Comparison of ENCODE assay signal across 20 cellular contexts in the genomic region with DNA sequence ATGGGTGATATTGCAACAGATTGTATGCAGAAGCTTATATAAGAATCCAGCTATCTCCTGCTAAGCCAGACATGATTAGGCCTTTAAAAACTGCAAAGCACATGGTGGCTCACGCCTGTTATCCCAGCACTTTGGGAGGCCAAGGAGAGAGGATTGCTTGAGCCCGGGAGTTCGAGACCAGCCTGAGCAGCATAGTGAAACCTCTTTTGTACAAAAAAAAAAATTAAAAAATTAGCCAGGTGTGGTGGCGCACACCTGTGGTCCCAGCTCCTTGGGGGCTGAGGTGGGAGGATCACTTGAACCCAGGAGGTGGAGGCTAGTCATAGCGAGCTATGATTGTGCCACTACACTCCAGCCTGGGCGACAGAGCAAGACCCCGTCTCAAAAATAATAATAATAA.
DNase-seq lines count a peak whose midpoint lies in the region; ATAC-seq and TF ChIP-seq lines count a peak whose summit lies in the region.
"Had no signal": no experiment of that assay in that cellular context is flagged by ENCODE, and none has a peak within 500 bp of the region (broad histone marks: within the 10 kb centered on the region; RNA-seq: fewer than 3 reads in every experiment).

No MANE protein-coding gene starts in this region.

- H3K9me3 ChIP-seq in GM23248 (ENCODE audit: low read depth) (no peaks in the 10 kb centered on the region), stomach smooth muscle (ENCODE audit: control insufficient read depth in 2 of 2, low read length in 2 of 2) (no peaks in the 10 kb centered on the region)
- H3K9me3 ChIP-seq: breast epithelium, MG63, prostate gland, SJSA1 had no signal

- no peak for TF ChIP-seq CTCF in mesothelial cell of epicardium (IDR thresholded peaks at IDR 0.05; ENCODE audit: unreplicated experiment)

- no peak overlapping the region for H3K27ac Mint-ChIP-seq in mesothelial cell of epicardium
- H3K27ac Mint-ChIP-seq: activated CD4-positive, alpha-beta T cell treated with anti-CD3 and anti-CD28 coated beads for 36 hours; activated naive CD4-positive, alpha-beta T cell treated with anti-CD3 and anti-CD28 coated beads, Interleukin-2, amount 10 ng/mL, durations not matched to agents 7 days and 5 days; CD4-positive, alpha-beta memory T cell; stimulated activated effector memory CD8-positive, alpha-beta T cell treated with anti-CD3 and anti-CD28 coated beads, Interleukin-12 subunit alpha, Interleukin-12 subunit beta, amount 100 ng/mL, for 72 hours had no signal

- H3K27me3 ChIP-seq in GM23248 (replicated peaks; ENCODE audit: insufficient read depth) (no peaks in the 10 kb centered on the region), stomach smooth muscle (ENCODE audit: control insufficient read depth in 1 of 2, insufficient read depth in 2 of 2, low read length in 2 of 2) (no peaks in the 10 kb centered on the region)
- H3K27me3 ChIP-seq: breast epithelium, MG63, SJSA1 had no signal

- H3K36me3 Mint-ChIP-seq in mesothelial cell of epicardium: peaks cover 3% of the 10 kb centered on the region
- H3K36me3 Mint-ChIP-seq: activated naive CD4-positive, alpha-beta T cell treated with anti-CD3 and anti-CD28 coated beads, Interleukin-2, amount 10 ng/mL, durations not matched to agents 7 days and 5 days; CD4-positive, alpha-beta memory T cell; naive thymus-derived CD4-positive, alpha-beta T cell; stimulated activated effector memory CD8-positive, alpha-beta T cell treated with anti-CD3 and anti-CD28 coated beads, Interleukin-12 subunit alpha, Interleukin-12 subunit beta, amount 100 ng/mL, for 72 hours had no signal

- in situ Hi-C loops in GM23248 (cut with MboI): loop anchor here (10.0 kb wide), 1 partner anchor 87 kb away; no protein-coding TSS in a partner anchor

- peaks cover 11% of the 10 kb centered on the region for H3K4me1 Mint-ChIP-seq in mesothelial cell of epicardium
- H3K4me1 Mint-ChIP-seq: activated CD4-positive, alpha-beta T cell treated with anti-CD3 and anti-CD28 coated beads for 36 hours; stimulated activated effector memory CD8-positive, alpha-beta T cell treated with anti-CD3 and anti-CD28 coated beads, Interleukin-12 subunit alpha, Interleukin-12 subunit beta, amount 100 ng/mL, for 72 hours had no signal

- H3F3A ChIP-seq in GM23248 (ENCODE audit: insufficient read depth): peaks cover 82% of the 10 kb centered on the region

- H3K4me1 ChIP-seq in GM23248 (ENCODE audit: insufficient read depth) (no peaks in the 10 kb centered on the region), stomach smooth muscle (ENCODE audit: control insufficient read depth, insufficient read depth, low read length) (peaks cover 47% of the 10 kb centered on the region)
- H3K4me1 ChIP-seq: breast epithelium, prostate gland, SJSA1 had no signal

- DNase-seq in activated CD8-positive, alpha-beta memory T cell treated with anti-CD3 and anti-CD28 coated beads for 24 hours: peak; percentile 30
- no peak for DNase-seq in activated CD8-positive, alpha-beta memory T cell treated with anti-CD3 and anti-CD28 coated beads, Interleukin-2, amount 50 U/mL, for 48 hours
- DNase-seq in GM23248 (no peak), left lobe of liver (ENCODE audit: low spot score) (peak; percentile 5), mesothelial cell of epicardium (ENCODE audit: low spot score in 2 of 2, unreplicated experiment in 2 of 2) (no peak), DMS114 treated with DMSO at 0.1 percent for 48 hours (lab: John Stamatoyannopoulos, UW; ENCODE audit: unreplicated experiment) (no peak)
- DNase-seq: activated naive CD4-positive, alpha-beta T cell treated with anti-CD3 and anti-CD28 coated beads, Interleukin-2, amount 10 ng/mL, durations not matched to agents 7 days and 5 days; CD4-positive, alpha-beta memory T cell; MG63; T1000 had no signal

- H3K36me3 ChIP-seq in GM23248 (ENCODE audit: low read depth) (peaks cover 14% of the 10 kb centered on the region; the same call in 1 of the 2 replicates), stomach smooth muscle (ENCODE audit: control insufficient read depth in 2 of 2, insufficient read depth in 2 of 2, low read length in 2 of 2) (peaks cover 27 to 34% of the 10 kb centered on the region in 2 donors)
- H3K36me3 ChIP-seq: MG63, prostate gland, SJSA1 had no signal

- no peaks in the 10 kb centered on the region for H4K20me1 ChIP-seq in GM23248 (ENCODE audit: insufficient read depth)

- no peak overlapping the region for H3K4me3 ChIP-seq in GM23248
- no peak overlapping the region for H3K4me3 ChIP-seq in stomach smooth muscle (ENCODE audit: low read length in 2 of 2)
- H3K4me3 ChIP-seq: breast epithelium, GM12878, MG63, prostate gland, SJSA1 had no signal

- H3K27ac ChIP-seq in GM23248 (0 out of 2 replicates have a peak overlapping the region, but pooled peaks have one; percentile 1), stomach smooth muscle (ENCODE audit: low read length) (peak overlapping the region; percentile 77)
- H3K27ac ChIP-seq: SJSA1, VCaP had no signal

- H3K4me2 ChIP-seq in GM23248 (ENCODE audit: unreplicated experiment): no peak overlapping the region

- ATAC-seq in left lobe of liver: no peak
- ATAC-seq in HG03139 (IDR thresholded peaks at IDR 0.05; ENCODE audit: unreplicated experiment): no peak

- no peaks in the 10 kb centered on the region for H3K79me2 ChIP-seq in GM23248 (ENCODE audit: insufficient read depth)

- no peaks in the 10 kb centered on the region for H3K27me3 Mint-ChIP-seq in mesothelial cell of epicardium (ENCODE audit: low read depth)
- H3K27me3 Mint-ChIP-seq: activated CD4-positive, alpha-beta T cell treated with anti-CD3 and anti-CD28 coated beads for 36 hours; activated naive CD4-positive, alpha-beta T cell treated with anti-CD3 and anti-CD28 coated beads, Interleukin-2, amount 10 ng/mL, durations not matched to agents 7 days and 5 days; CD4-positive, alpha-beta memory T cell had no signal

- H2AFZ ChIP-seq in GM23248: no peak overlapping the region

- no peaks in the 10 kb centered on the region for H3K9me3 Mint-ChIP-seq in mesothelial cell of epicardium
- H3K9me3 Mint-ChIP-seq: activated naive CD4-positive, alpha-beta T cell treated with anti-CD3 and anti-CD28 coated beads, Interleukin-2, amount 10 ng/mL, durations not matched to agents 7 days and 5 days; CD4-positive, alpha-beta memory T cell; naive thymus-derived CD4-positive, alpha-beta T cell; stimulated activated effector memory CD8-positive, alpha-beta T cell treated with anti-CD3 and anti-CD28 coated beads, Interleukin-12 subunit alpha, Interleukin-12 subunit beta, amount 100 ng/mL, for 72 hours had no signal

- H3K4me3 Mint-ChIP-seq in mesothelial cell of epicardium: no peak overlapping the region
- H3K4me3 Mint-ChIP-seq: activated CD4-positive, alpha-beta T cell treated with anti-CD3 and anti-CD28 coated beads for 36 hours; activated naive CD4-positive, alpha-beta T cell treated with anti-CD3 and anti-CD28 coated beads, Interleukin-2, amount 10 ng/mL, durations not matched to agents 7 days and 5 days; CD4-positive, alpha-beta memory T cell; naive thymus-derived CD4-positive, alpha-beta T cell; stimulated activated effector memory CD8-positive, alpha-beta T cell treated with anti-CD3 and anti-CD28 coated beads, Interleukin-12 subunit alpha, Interleukin-12 subunit beta, amount 100 ng/mL, for 72 hours had no signal

- 81 to 84% methylated on average over 7 of the region's 7 CpGs for WGBS in GM23248 (ENCODE audit: low coverage in 1 of 2, low lambda C conversion rate in 2 of 2, missing lambda C conversion rate in 2 of 2), 2 experiments

- H3K9me2 ChIP-seq in GM23248 (ENCODE audit: insufficient read depth): no peaks in the 10 kb centered on the region

- H3K9ac ChIP-seq in GM23248: no peak overlapping the region
- H3K9ac ChIP-seq in stomach smooth muscle (ENCODE audit: low read length in 2 of 2): no peak overlapping the region

Comparison
In these comparisons a context has a peak if more than half of its experiments do, and no peak if none do; other contexts are left out.
1. DNase-seq: peak in activated CD8-positive, alpha-beta memory T cell treated with anti-CD3 and anti-CD28 coated beads for 24 hours (single experiment) and left lobe of liver (single experiment); none in activated CD8-positive, alpha-beta memory T cell treated with anti-CD3 and anti-CD28 coated beads, Interleukin-2, amount 50 U/mL, for 48 hours (single experiment), GM23248 (single experiment), mesothelial cell of epicardium (0 of 2) and DMS114 treated with DMSO at 0.1 percent for 48 hours (single experiment).